Comparison of ENCODE assay signal across 8 cellular contexts in genomic region chr16:19524866-19525723, GRCh38.
DNase-seq lines count a peak whose midpoint lies in the region; ATAC-seq, FAIRE-seq and TF ChIP-seq lines count a peak whose summit lies in the region.

No MANE protein-coding gene starts in this region.

- peaks cover 7 to 8% of the 10 kb centered on the region in 2 donors for H3K36me3 ChIP-seq in mucosa of rectum (ENCODE audit: control insufficient read depth in 2 of 2, insufficient read depth in 2 of 2, low read length in 2 of 2)

- TF ChIP-seq CTCF in choroid plexus epithelial cell (conservative IDR thresholded peaks at IDR 0.05; ENCODE audit: low read depth, low read length) = no peak

- peak; percentile 3 for DNase-seq in NCI-H748 treated with DMSO at 0.1 percent for 48 hours (lab: John Stamatoyannopoulos, UW)
- DNase-seq in choroid plexus epithelial cell (ENCODE audit: low read depth) = no peak
- no peak for DNase-seq in urothelium cell line (ENCODE audit: low spot score)
- no peak for DNase-seq in stimulated activated CD4-positive, alpha-beta T cell treated with anti-CD3 and anti-CD28 coated beads, Interleukin-4, amount 100 ng/mL, for 24 hours

- peak overlapping the region in 1 of 2 donors; percentile 6 for H3K27ac ChIP-seq in mucosa of rectum (ENCODE audit: low read depth in 2 of 2, low read length in 2 of 2)

- peak overlapping the region; percentile 96 for H3K4me3 ChIP-seq in choroid plexus epithelial cell (ENCODE audit: low read depth, low read length)
- peak overlapping the region; percentile 89 to 93 for H3K4me3 ChIP-seq in mucosa of rectum (ENCODE audit: low read length in 2 of 2)

- peaks cover 11 to 19% of the 10 kb centered on the region in 2 donors for H3K4me1 ChIP-seq in mucosa of rectum (ENCODE audit: control insufficient read depth in 2 of 2, insufficient read depth in 2 of 2, low read length in 2 of 2)

- no peaks in the 10 kb centered on the region for H3K9me3 ChIP-seq in mucosa of rectum (ENCODE audit: control insufficient read depth in 2 of 2, low read length in 2 of 2)

- H3K9ac ChIP-seq in mucosa of rectum (ENCODE audit: low read depth in 1 of 2, low read length in 2 of 2) = peak overlapping the region; percentile 66 to 71

- no peaks in the 10 kb centered on the region for H3K27me3 ChIP-seq in mucosa of rectum (ENCODE audit: control insufficient read depth in 2 of 2, insufficient read depth in 2 of 2, low read length in 2 of 2)

- FAIRE-seq in urothelium cell line (lab: Jason Lieb, UNC) = no peak

- ATAC-seq in GM18498 (IDR thresholded peaks at IDR 0.05; ENCODE audit: unreplicated experiment) = peak; percentile 30
- no peak for ATAC-seq in HG03108 (IDR thresholded peaks at IDR 0.05; ENCODE audit: unreplicated experiment)
- ATAC-seq in GM21825 (IDR thresholded peaks at IDR 0.05; ENCODE audit: unreplicated experiment) = no peak
